In genomic region chrX:81206471-81206870, GRCh38 we compare ENCODE assay signal across 31 cellular contexts. TPM values are rescaled to one million over a fixed set of nuclear protein-coding genes. Genes with fewer than 3 reads are reported as not detected.
DNase-seq lines count a peak whose midpoint lies in the region; ATAC-seq, FAIRE-seq and TF ChIP-seq lines count a peak whose summit lies in the region.
"Had no signal": no experiment of that assay in that cellular context is flagged by ENCODE, and none has a peak within 500 bp of the region (broad histone marks: within the 10 kb centered on the region; RNA-seq: fewer than 3 reads in every experiment).

No MANE protein-coding gene starts in this region.

- no peaks in the 10 kb centered on the region for H3K36me3 ChIP-seq in Loucy (ENCODE audit: insufficient read depth, low read length)
- no peaks in the 10 kb centered on the region for H3K36me3 ChIP-seq in GM12878 (ENCODE audit: control insufficient read depth in 2 of 2, insufficient read depth in 2 of 2, low read length in 1 of 2)
- H3K36me3 ChIP-seq: left ventricle myocardium inferior, MG63, ovary had no signal

- H3K79me2 ChIP-seq in Loucy (ENCODE audit: insufficient read depth, low read length) (peaks cover 71% of the 10 kb centered on the region), GM12878 (ENCODE audit: control insufficient read depth, insufficient read depth, low read length) (peaks cover 50% of the 10 kb centered on the region)

- H3K9me3 Mint-ChIP-seq in activated CD8-positive, alpha-beta T cell treated with anti-CD3 and anti-CD28 coated beads, Interleukin-2, amount 10 ng/mL, durations not matched to agents 7 days and 5 days (ENCODE audit: insufficient read depth), result no peaks in the 10 kb centered on the region
- H3K9me3 Mint-ChIP-seq in activated CD8-positive, alpha-beta T cell treated with anti-CD3 and anti-CD28 coated beads for 36 hours, result no peaks in the 10 kb centered on the region
- H3K9me3 Mint-ChIP-seq in naive B cell, result peaks cover 0 to 2% (median 0%) of the 10 kb centered on the region in 7 donors
- H3K9me3 Mint-ChIP-seq: CD8-positive, alpha-beta memory T cell; stimulated activated naive CD8-positive, alpha-beta T cell treated with anti-CD3 and anti-CD28 coated beads, Interleukin-15, amount 100 ng/mL, for 72 hours had no signal

- FAIRE-seq in GM12878 (lab: Jason Lieb, UNC), result no peak
- FAIRE-seq: endothelial cell of umbilical vein, GM19239 had no signal

- peaks cover 24% of the 10 kb centered on the region for H4K20me1 ChIP-seq in Loucy (ENCODE audit: insufficient read depth, low read length, poor library complexity, severe bottlenecking)
- H4K20me1 ChIP-seq in GM12878 (ENCODE audit: control insufficient read depth, insufficient read depth), result no peaks in the 10 kb centered on the region

- 5% methylated on average over 1 of the region's 1 CpG for WGBS in GM12878 (ENCODE audit: insufficient coverage, insufficient replicate concordance, low lambda C conversion rate, missing lambda C conversion rate)

- peak overlapping the region; percentile 1 for H3K27ac Mint-ChIP-seq in activated CD8-positive, alpha-beta T cell treated with anti-CD3 and anti-CD28 coated beads, Interleukin-2, amount 10 ng/mL, durations not matched to agents 7 days and 5 days
- H3K27ac Mint-ChIP-seq in activated CD8-positive, alpha-beta T cell treated with anti-CD3 and anti-CD28 coated beads for 36 hours, result no peak overlapping the region
- H3K27ac Mint-ChIP-seq in naive B cell, result peak overlapping the region in 4 of 6 donors; percentile 1 to 73 (median 20)
- H3K27ac Mint-ChIP-seq: CD8-positive, alpha-beta memory T cell; nephron; stimulated activated naive CD8-positive, alpha-beta T cell treated with anti-CD3 and anti-CD28 coated beads, Interleukin-15, amount 100 ng/mL, for 72 hours; T-helper 17 cell had no signal

- H3K9ac ChIP-seq in Loucy (ENCODE audit: low read depth, low read length, poor library complexity, severe bottlenecking) (no peak overlapping the region), GM12878 (ENCODE audit: control insufficient read depth, insufficient read depth, low read length) (no peak overlapping the region)
- H3K9ac ChIP-seq: SK-N-SH had no signal

- H3K4me3 ChIP-seq in Loucy (ENCODE audit: low read length, poor library complexity, severe bottlenecking) (peak overlapping the region; percentile 56), GM12878 (no peak overlapping the region)
- H3K4me3 ChIP-seq: left ventricle myocardium inferior, MG63, ovary, skin epidermis had no signal

- H2AFZ ChIP-seq in Loucy (ENCODE audit: low read length) (no peak overlapping the region), GM12878 (ENCODE audit: control insufficient read depth, low read depth, low read length) (no peak overlapping the region)

- CTCF ChIA-PET in activated CD8-positive, alpha-beta T cell treated with anti-CD3 and anti-CD28 coated beads, Interleukin-2, amount 10 ng/mL, durations not matched to agents 7 days and 5 days (lab: Charles Lee), result no interaction called here
- CTCF ChIA-PET in activated CD8-positive, alpha-beta T cell treated with anti-CD3 and anti-CD28 coated beads for 36 hours (lab: Charles Lee), result interaction anchor here (1.5 kb wide), 1 partner anchor 11 kb away, joined by 3 read pairs; no protein-coding TSS in a partner anchor
- CTCF ChIA-PET in GM12878 (lab: Yijun Ruan, JAX), result interaction anchor here (1.5 to 4.0 kb wide), 2 partner anchors 11 to 171 kb away, joined by 4 to 27 read pairs; no protein-coding TSS in a partner anchor

- no peaks in the 10 kb centered on the region for H3K9me2 ChIP-seq in Loucy (replicated peaks; ENCODE audit: low read depth, low read length)
- H3K9me2 ChIP-seq: SK-N-SH had no signal

- peak overlapping the region; percentile 88 for H3K4me2 ChIP-seq in Loucy (ENCODE audit: low read depth, low read length, poor library complexity, severe bottlenecking)
- H3K4me2 ChIP-seq in GM12878 (ENCODE audit: control insufficient read depth, insufficient read depth), result no peak overlapping the region
- H3K4me2 ChIP-seq: SK-N-SH had no signal

- POLR2A ChIA-PET in activated CD8-positive, alpha-beta T cell treated with anti-CD3 and anti-CD28 coated beads, Interleukin-2, amount 10 ng/mL, durations not matched to agents 7 days and 5 days (lab: Charles Lee), result no interaction called here
- POLR2A ChIA-PET in activated CD8-positive, alpha-beta T cell treated with anti-CD3 and anti-CD28 coated beads for 36 hours (lab: Charles Lee), result no interaction called here
- POLR2A ChIA-PET in GM12878 (lab: Charles Lee), result no interaction called here

- no peaks in the 10 kb centered on the region for H3K27me3 Mint-ChIP-seq in activated CD8-positive, alpha-beta T cell treated with anti-CD3 and anti-CD28 coated beads, Interleukin-2, amount 10 ng/mL, durations not matched to agents 7 days and 5 days (ENCODE audit: low read depth)
- no peaks in the 10 kb centered on the region for H3K27me3 Mint-ChIP-seq in activated CD8-positive, alpha-beta T cell treated with anti-CD3 and anti-CD28 coated beads for 36 hours
- H3K27me3 Mint-ChIP-seq in naive B cell, result no peaks in the 10 kb centered on the region
- H3K27me3 Mint-ChIP-seq: stimulated activated naive CD8-positive, alpha-beta T cell treated with anti-CD3 and anti-CD28 coated beads, Interleukin-15, amount 100 ng/mL, for 72 hours; T-helper 17 cell had no signal

- no peak overlapping the region for H3K27ac ChIP-seq in GM12878 (ENCODE audit: control insufficient read depth, insufficient read depth)
- H3K27ac ChIP-seq: left ventricle myocardium inferior, ovary, RWPE1 had no signal

- H3K9me3 ChIP-seq in Loucy (ENCODE audit: insufficient read depth, low read depth, low read length) (no peaks in the 10 kb centered on the region), GM12878 (replicated peaks; ENCODE audit: control insufficient read depth, insufficient read depth, low read length) (no peaks in the 10 kb centered on the region; the same call in 2 of the 3 replicates)
- H3K9me3 ChIP-seq: left ventricle myocardium inferior, MG63, ovary, SK-N-SH had no signal

- no peak overlapping the region for H3K4me3 Mint-ChIP-seq in activated CD8-positive, alpha-beta T cell treated with anti-CD3 and anti-CD28 coated beads, Interleukin-2, amount 10 ng/mL, durations not matched to agents 7 days and 5 days
- no peak overlapping the region for H3K4me3 Mint-ChIP-seq in activated CD8-positive, alpha-beta T cell treated with anti-CD3 and anti-CD28 coated beads for 36 hours
- peak overlapping the region in 5 of 8 donors; percentile 1 to 68 (median 19) for H3K4me3 Mint-ChIP-seq in naive B cell
- H3K4me3 Mint-ChIP-seq: nephron; stimulated activated naive CD8-positive, alpha-beta T cell treated with anti-CD3 and anti-CD28 coated beads, Interleukin-15, amount 100 ng/mL, for 72 hours; T-helper 17 cell had no signal

- in situ Hi-C loops in GM12878 (cut with MboI), result no loop called here

- intact Hi-C loops in activated CD8-positive, alpha-beta T cell treated with anti-CD3 and anti-CD28 coated beads for 36 hours (cut with micrococcal nuclease), result no loop called here
- intact Hi-C loops in GM12878 (cut with micrococcal nuclease; ENCODE audit: unreplicated experiment), result no loop called here

- H3K27me3 ChIP-seq in Loucy (ENCODE audit: insufficient read depth, low read length, poor library complexity, severe bottlenecking) (no peaks in the 10 kb centered on the region), GM12878 (replicated peaks in 1 of 2; ENCODE audit: control insufficient read depth in 2 of 2, insufficient read depth in 2 of 2, low read length in 1 of 2) (no peaks in the 10 kb centered on the region)
- H3K27me3 ChIP-seq: MG63, ovary had no signal

- SMC1A ChIA-PET in GM12878 (lab: Charles Lee; ENCODE audit: uncharacterized antibody, unreplicated experiment), result interaction anchor here (1.3 kb wide), 1 partner anchor 171 kb away, joined by 3 read pairs; no protein-coding TSS in a partner anchor

- ATAC-seq in activated CD8-positive, alpha-beta T cell treated with anti-CD3 and anti-CD28 coated beads, Interleukin-2, amount 10 ng/mL, durations not matched to agents 7 days and 5 days, result no peak
- ATAC-seq in activated CD8-positive, alpha-beta T cell treated with anti-CD3 and anti-CD28 coated beads for 36 hours, result no peak
- ATAC-seq in GM12878 (peak; percentile 26), naive B cell (ENCODE audit: low read depth in 2 of 2) (no peak), GM21390 (IDR thresholded peaks at IDR 0.05; ENCODE audit: unreplicated experiment) (no peak)
- ATAC-seq: stimulated activated naive CD8-positive, alpha-beta T cell treated with anti-CD3 and anti-CD28 coated beads, Interleukin-15, amount 100 ng/mL, for 72 hours; T-helper 17 cell had no signal

- TF ChIP-seq CTCF in activated CD8-positive, alpha-beta T cell treated with anti-CD3 and anti-CD28 coated beads for 36 hours (IDR thresholded peaks at IDR 0.05), result no peak
- no peak for TF ChIP-seq CTCF in Loucy (conservative IDR thresholded peaks at IDR 0.05; ENCODE audit: low read length)
- TF ChIP-seq CTCF in GM12878 (IDR thresholded peaks at IDR 0.05 in 2 of 3, conservative IDR thresholded peaks at IDR 0.05 in 1 of 3; ENCODE audit: control insufficient read depth in 2 of 3, extremely low read depth in 1 of 3, insufficient read depth in 1 of 3, low read depth in 3 of 3, low read length in 3 of 3), result no peak

- peaks cover 40% of the 10 kb centered on the region for H3K36me3 Mint-ChIP-seq in activated CD8-positive, alpha-beta T cell treated with anti-CD3 and anti-CD28 coated beads, Interleukin-2, amount 10 ng/mL, durations not matched to agents 7 days and 5 days (ENCODE audit: low read depth)
- H3K36me3 Mint-ChIP-seq in activated CD8-positive, alpha-beta T cell treated with anti-CD3 and anti-CD28 coated beads for 36 hours (ENCODE audit: low read depth), result peaks cover 14% of the 10 kb centered on the region
- H3K36me3 Mint-ChIP-seq in naive B cell, result no peaks in the 10 kb centered on the region

- RAD21 ChIA-PET in GM12878 (lab: Charles Lee; ENCODE audit: unreplicated experiment), result no interaction called here

- DNase-seq in activated CD8-positive, alpha-beta T cell treated with anti-CD3 and anti-CD28 coated beads, Interleukin-2, amount 10 ng/mL, durations not matched to agents 7 days and 5 days, result no peak
- no peak for DNase-seq in activated CD8-positive, alpha-beta T cell treated with anti-CD3 and anti-CD28 coated beads for 36 hours
- DNase-seq in GM12878 (ENCODE audit: low read depth, low spot score) (no peak), naive B cell (no peak), dedifferentiated amniotic fluid mesenchymal stem cell (ENCODE audit: extremely low spot score) (no peak)
- no peak for DNase-seq in NK-92 treated with Interleukin-12 subunit alpha and Interleukin-12 subunit beta, amount 100 ng/mL, for 24 hours (lab: John Stamatoyannopoulos, UW)
- DNase-seq: activated CD4-positive, alpha-beta T cell treated with anti-CD3 and anti-CD28 coated beads for 48 hours; activated naive CD4-positive, alpha-beta T cell; activated T-cell treated with anti-CD3 and anti-CD28 coated beads, Interleukin-2, amount 50 U/mL, for 48 hours; anterior cingulate cortex; CD8-positive, alpha-beta memory T cell; DMS153; HCEC 1CT; left ventricle myocardium inferior; MG63; NCI-H1436 treated with DMSO at 0.1 percent for 48 hours; NCI-H2107; NCI-H82; ovary; retina; SK-N-SH; stimulated activated naive CD8-positive, alpha-beta T cell treated with anti-CD3 and anti-CD28 coated beads, Interleukin-15, amount 100 ng/mL, for 72 hours; T-helper 17 cell had no signal

- no TSS peak for BruUV-seq in GM12878 (replicated peaks; lab: Mats Ljungman, UMichigan)

- no peaks in the 10 kb centered on the region for H3F3A ChIP-seq in Loucy (ENCODE audit: low read depth)

- H3K4me1 ChIP-seq in Loucy (ENCODE audit: insufficient read depth, low read length, poor library complexity, severe bottlenecking) (peaks cover 12% of the 10 kb centered on the region), GM12878 (ENCODE audit: control insufficient read depth, insufficient read depth, low read length) (no peaks in the 10 kb centered on the region)
- H3K4me1 ChIP-seq: left ventricle myocardium inferior had no signal

- TF ChIP-seq EP300 in GM12878 (IDR thresholded peaks at IDR 0.05; ENCODE audit: borderline replicate concordance in 1 of 2, control insufficient read depth in 1 of 2, low read depth in 2 of 2, low read length in 2 of 2), result no peak

- TF ChIP-seq POLR2A in GM12878 (IDR thresholded peaks at IDR 0.05; ENCODE audit: low read depth, low read length), result no peak

- TF ChIP-seq RAD21 in GM12878 (IDR thresholded peaks at IDR 0.05; ENCODE audit: insufficient read depth, low read depth, low read length), result no peak

- peaks cover 22% of the 10 kb centered on the region for H3K4me1 Mint-ChIP-seq in activated CD8-positive, alpha-beta T cell treated with anti-CD3 and anti-CD28 coated beads, Interleukin-2, amount 10 ng/mL, durations not matched to agents 7 days and 5 days (ENCODE audit: low read depth)
- peaks cover 40% of the 10 kb centered on the region for H3K4me1 Mint-ChIP-seq in activated CD8-positive, alpha-beta T cell treated with anti-CD3 and anti-CD28 coated beads for 36 hours (ENCODE audit: low read depth)
- H3K4me1 Mint-ChIP-seq in naive B cell, result peaks cover 28 to 40% (median 34%) of the 10 kb centered on the region in 3 donors

RNA-seq across cellular contexts. Expression of gene SH3BGRL, which starts 4.6 kb away (rescaled TPM):
- 10 to 100 TPM; 61.9 to 65.6 TPM for total RNA-seq in activated CD8-positive, alpha-beta T cell treated with anti-CD3 and anti-CD28 coated beads, Interleukin-2, amount 10 ng/mL, durations not matched to agents 7 days and 5 days
- total RNA-seq in activated CD8-positive, alpha-beta T cell treated with anti-CD3 and anti-CD28 coated beads for 36 hours, result 10 to 100 TPM; 30.0 to 33.1 TPM
- total RNA-seq in GM12878 (2013; cell fraction: nucleolus; rRNA removed), result 57.8 and 60.9 TPM in 2 replicates
- total RNA-seq in GM12878 (2014; rRNA removed), result 75.6 and 90.8 TPM in 2 replicates
- total RNA-seq in GM12878 (2014; rRNA removed; fragmentation: Illumina TruSeq; extraction: Trizol), result 110 and 115 TPM in 2 replicates
- total RNA-seq in GM12878 (2021), result 91.7 and 93.1 TPM in 2 replicates
- polyA plus RNA-seq in GM12878 (2011; ENCODE audit: low read depth), result 80.4 TPM
- polyA plus RNA-seq in GM12878 (2011; rRNA removed), result 178 and 274 TPM in 2 replicates
- 74.4 and 88.1 TPM in 2 replicates for polyA plus RNA-seq in GM12878 (2011; cell fraction: cytosol; rRNA removed)
- 36.7 and 37.8 TPM in 2 replicates for polyA plus RNA-seq in GM12878 (2011; cell fraction: nucleus; rRNA removed)
- polyA plus RNA-seq in GM12878 (2012), result 102 and 131 TPM in 2 replicates
- polyA plus RNA-seq in GM12878 (2014; fragmentation: Illumina TruSeq; extraction: Trizol), result 147 and 199 TPM in 2 replicates
- 100 to 1,000 TPM; 127 to 145 TPM for polyA plus RNA-seq in GM12878 (2014; fragmentation: Nextera tagmentation; extraction: Ambion mirVana)
- polyA plus RNA-seq in GM12878 (2014; rRNA removed), result 73.1 and 95.9 TPM in 2 replicates
- polyA plus RNA-seq in GM12878 (2016; fragmentation: Nextera tagmentation; extraction: Ambion mirVana), result 100 to 1,000 TPM; 118 to 126 TPM
- polyA minus RNA-seq in GM12878 (2011; rRNA and poly(A)+ RNA removed), result 55.3 and 81.3 TPM in 2 replicates
- polyA minus RNA-seq in GM12878 (2011; cell fraction: cytosol; rRNA and poly(A)+ RNA removed), result 28.2 and 28.5 TPM in 2 replicates
- polyA minus RNA-seq in GM12878 (2011; cell fraction: nucleus; rRNA and poly(A)+ RNA removed), result 19.8 and 28.9 TPM in 2 replicates
- polyA plus RNA-seq in naive B cell (ENCODE audit: low read depth in 6 of 6), result 100 to 1,000 TPM; 280 to 492 (median 351) TPM

RNA-seq across cellular contexts. Expression of gene HMGN5, which starts 4.8 kb away (rescaled TPM):
- total RNA-seq in activated CD8-positive, alpha-beta T cell treated with anti-CD3 and anti-CD28 coated beads, Interleukin-2, amount 10 ng/mL, durations not matched to agents 7 days and 5 days, result 1 to 10 TPM; 1.5 to 1.9 TPM
- 1 to 10 TPM; 3.2 to 4.3 TPM for total RNA-seq in activated CD8-positive, alpha-beta T cell treated with anti-CD3 and anti-CD28 coated beads for 36 hours
- 0.29 and 0.81 TPM in 2 replicates for total RNA-seq in GM12878 (2013; cell fraction: nucleolus; rRNA removed)
- total RNA-seq in GM12878 (2014; rRNA removed), result 2.8 and 3.5 TPM in 2 replicates
- total RNA-seq in GM12878 (2014; rRNA removed; fragmentation: Illumina TruSeq; extraction: Trizol), result 6.1 and 6.2 TPM in 2 replicates
- 11.1 and 13.7 TPM in 2 replicates for total RNA-seq in GM12878 (2021)
- polyA plus RNA-seq in GM12878 (2011; ENCODE audit: low read depth), result 8.7 TPM
- polyA plus RNA-seq in GM12878 (2011; rRNA removed), result 19.7 and 32.2 TPM in 2 replicates
- 7.0 and 9.3 TPM in 2 replicates for polyA plus RNA-seq in GM12878 (2011; cell fraction: cytosol; rRNA removed)
- polyA plus RNA-seq in GM12878 (2011; cell fraction: nucleus; rRNA removed), result 13.2 and 17.5 TPM in 2 replicates
- 18.5 and 25.5 TPM in 2 replicates for polyA plus RNA-seq in GM12878 (2012)
- polyA plus RNA-seq in GM12878 (2014; fragmentation: Illumina TruSeq; extraction: Trizol), result 93.6 and 155 TPM in 2 replicates
- 10 to 100 TPM; 43.0 to 50.8 TPM for polyA plus RNA-seq in GM12878 (2014; fragmentation: Nextera tagmentation; extraction: Ambion mirVana)
- polyA plus RNA-seq in GM12878 (2014; rRNA removed), result 22.0 and 26.3 TPM in 2 replicates
- polyA plus RNA-seq in GM12878 (2016; fragmentation: Nextera tagmentation; extraction: Ambion mirVana), result 10 to 100 TPM; 33.1 to 34.3 TPM
- 4.8 and 7.0 TPM in 2 replicates for polyA minus RNA-seq in GM12878 (2011; rRNA and poly(A)+ RNA removed)
- 2.4 and 6.8 TPM in 2 replicates for polyA minus RNA-seq in GM12878 (2011; cell fraction: cytosol; rRNA and poly(A)+ RNA removed)
- 2.3 and 4.3 TPM in 2 replicates for polyA minus RNA-seq in GM12878 (2011; cell fraction: nucleus; rRNA and poly(A)+ RNA removed)
- polyA plus RNA-seq in naive B cell (ENCODE audit: low read depth in 6 of 6), result 1 to 10 TPM; 1.5 to 7.5 (median 4.5) TPM
- total RNA-seq: A172 had no signal

Comparison
In these comparisons a context has a peak if more than half of its experiments do, and no peak if none do; other contexts are left out.
1. H3K4me3 Mint-ChIP-seq: peak in naive B cell (5 of 8); none in activated CD8-positive, alpha-beta T cell treated with anti-CD3 and anti-CD28 coated beads, Interleukin-2, amount 10 ng/mL, durations not matched to agents 7 days and 5 days (single experiment) and activated CD8-positive, alpha-beta T cell treated with anti-CD3 and anti-CD28 coated beads for 36 hours (single experiment).